19 cellular contexts compared by ENCODE assay signal in genomic region chr11:122714021-122714420, GRCh38. TPM values are rescaled to one million over a fixed set of nuclear protein-coding genes. Genes with fewer than 3 reads are reported as not detected.
DNase-seq lines count a peak whose midpoint lies in the region; ATAC-seq, FAIRE-seq and TF ChIP-seq lines count a peak whose summit lies in the region.
"Had no signal": no experiment of that assay in that cellular context is flagged by ENCODE, and none has a peak within 500 bp of the region (broad histone marks: within the 10 kb centered on the region; RNA-seq: fewer than 3 reads in every experiment).

No MANE protein-coding gene starts in this region.

- TF ChIP-seq CTCF in CD14-positive monocyte (IDR thresholded peaks at IDR 0.05) (no peak), K562 (IDR thresholded peaks at IDR 0.05 in 2 of 3, conservative IDR thresholded peaks at IDR 0.05 in 1 of 3; ENCODE audit: insufficient read depth in 2 of 3, low read depth in 1 of 3, low read length in 3 of 3) (no peak), adrenal gland (IDR thresholded peaks at IDR 0.05) (no peak)

- CTCF ChIA-PET in K562 (lab: Yijun Ruan, JAX; ENCODE audit: low intra/inter-chr PET ratio), result no interaction called here

- peaks cover 0 to 2% (median 0%) of the 10 kb centered on the region in 3 donors for H3K27me3 Mint-ChIP-seq in CD14-positive monocyte (ENCODE audit: low read depth in 3 of 3)
- H3K27me3 Mint-ChIP-seq: activated CD4-positive, alpha-beta T cell treated with anti-CD3 and anti-CD28 coated beads, Interleukin-2, amount 10 ng/mL, durations not matched to agents 7 days and 5 days; stimulated activated naive CD8-positive, alpha-beta T cell treated with anti-CD3 and anti-CD28 coated beads, Interleukin-15, amount 100 ng/mL, for 72 hours had no signal

- no TSS peak for BruUV-seq in K562 (replicated peaks; lab: Mats Ljungman, UMichigan)

- ATAC-seq in GM18907 (IDR thresholded peaks at IDR 0.05; ENCODE audit: unreplicated experiment) (peak; percentile 52), HG02973 (IDR thresholded peaks at IDR 0.05; ENCODE audit: unreplicated experiment) (peak; percentile 41), K562 (no peak)
- ATAC-seq: stimulated activated naive CD8-positive, alpha-beta T cell treated with anti-CD3 and anti-CD28 coated beads, Interleukin-15, amount 100 ng/mL, for 72 hours had no signal

- no peak overlapping the region for H3K9ac ChIP-seq in K562 (ENCODE audit: insufficient read depth in 1 of 2, low read depth in 2 of 2, low read length in 2 of 2)

- no peak for FAIRE-seq in K562 (lab: Jason Lieb, UNC)
- FAIRE-seq: keratinocyte had no signal

- H3K4me1 ChIP-seq in K562 (replicated peaks in 1 of 2; ENCODE audit: control insufficient read depth in 2 of 2, insufficient read depth in 2 of 2, low read length in 2 of 2) (no peaks in the 10 kb centered on the region), adrenal gland (replicated peaks in 1 of 2) (no peaks in the 10 kb centered on the region)

- H3K27ac ChIP-seq in K562 (ENCODE audit: extremely low read depth, low read depth, low read length) (no peak overlapping the region), adrenal gland (peak overlapping the region in 1 of 5 donors; percentile 40)
- H3K27ac ChIP-seq: brain microvascular endothelial cell had no signal

- H3K9me3 Mint-ChIP-seq in CD14-positive monocyte, result peaks cover 0 to 13% (median 5%) of the 10 kb centered on the region in 7 donors
- H3K9me3 Mint-ChIP-seq: activated CD4-positive, alpha-beta T cell treated with anti-CD3 and anti-CD28 coated beads, Interleukin-2, amount 10 ng/mL, durations not matched to agents 7 days and 5 days; stimulated activated naive CD8-positive, alpha-beta T cell treated with anti-CD3 and anti-CD28 coated beads, Interleukin-15, amount 100 ng/mL, for 72 hours had no signal

- H3K27me3 ChIP-seq in K562 (ENCODE audit: control insufficient read depth in 2 of 2, insufficient read depth in 2 of 2, low read length in 2 of 2) (peaks cover 2 to 31% of the 10 kb centered on the region in 2 experiments; a peak in 4 of 5 replicates), adrenal gland (no peaks in the 10 kb centered on the region)
- H3K27me3 ChIP-seq: brain microvascular endothelial cell, Peyer's patch had no signal

- H3K79me2 ChIP-seq in K562 (ENCODE audit: control insufficient read depth, insufficient read depth, low read length), result no peaks in the 10 kb centered on the region

- DNase-seq in CD14-positive monocyte (ENCODE audit: low spot score), result no peak
- DNase-seq in K562 (ENCODE audit: extremely low read depth in 1 of 4, low spot score in 3 of 4), result no peak
- no peak for DNase-seq in glomerular visceral epithelial cell (ENCODE audit: extremely low spot score)
- no peak for DNase-seq in adrenal gland
- no peak for DNase-seq in DMS114 treated with DMSO at 0.1 percent for 48 hours (lab: John Stamatoyannopoulos, UW; ENCODE audit: unreplicated experiment)
- DNase-seq in CD1c-positive myeloid dendritic cell (ENCODE audit: extremely low spot score), result no peak
- DNase-seq: activated CD4-positive, alpha-beta T cell treated with anti-CD3 and anti-CD28 coated beads, Interleukin-2, amount 10 ng/mL, durations not matched to agents 7 days and 5 days; activated effector memory CD4-positive, alpha-beta T cell treated with anti-CD3 and anti-CD28 coated beads, Interleukin-2, amount 50 U/mL, for 16 hours; brain microvascular endothelial cell; foreskin melanocyte; NCI-H1105 treated with DMSO at 0.1 percent for 48 hours; NCI-H446 treated with DMSO at 0.1 percent for 48 hours; Peyer's patch; retina; stimulated activated CD4-positive, alpha-beta T cell treated with anti-CD3 and anti-CD28 coated beads, Interleukin-4, amount 100 ng/mL, for 1 hour had no signal

- peaks cover 87% of the 10 kb centered on the region for H3K4me1 Mint-ChIP-seq in CD14-positive monocyte

- H3K4me2 ChIP-seq in K562 (ENCODE audit: insufficient read depth, low read length), result no peak overlapping the region

- no peak overlapping the region for H3K4me3 Mint-ChIP-seq in CD14-positive monocyte
- H3K4me3 Mint-ChIP-seq: activated CD4-positive, alpha-beta T cell treated with anti-CD3 and anti-CD28 coated beads, Interleukin-2, amount 10 ng/mL, durations not matched to agents 7 days and 5 days; stimulated activated naive CD8-positive, alpha-beta T cell treated with anti-CD3 and anti-CD28 coated beads, Interleukin-15, amount 100 ng/mL, for 72 hours had no signal

- POLR2A ChIA-PET in K562 (lab: Yijun Ruan, JAX), result no interaction called here

- TF ChIP-seq POLR2A in K562 (conservative IDR thresholded peaks at IDR 0.05) (no peak), adrenal gland (IDR thresholded peaks at IDR 0.05) (no peak)

- no peaks in the 10 kb centered on the region for H3K9me1 ChIP-seq in K562 (ENCODE audit: control insufficient read depth, insufficient read depth, low read length)

- TF ChIP-seq EP300 in K562 (IDR thresholded peaks at IDR 0.05; ENCODE audit: low read length), result no peak

- H3K9me3 ChIP-seq in K562 (replicated peaks; ENCODE audit: control insufficient read depth, insufficient read depth, low read depth, low read length) (no peaks in the 10 kb centered on the region), adrenal gland (replicated peaks in 1 of 3) (no peaks in the 10 kb centered on the region)
- H3K9me3 ChIP-seq: Peyer's patch had no signal

- intact Hi-C loops in CD14-positive monocyte (cut with micrococcal nuclease), result loop anchor here (2.0 to 5.0 kb wide), 2 partner anchors 33 kb away; no protein-coding TSS in a partner anchor
- intact Hi-C loops in K562 (cut with micrococcal nuclease), result no loop called here
- intact Hi-C loops in adrenal gland (cut with DNase I), result no loop called here

- 0% methylated on average over 5 of the region's 5 CpGs for WGBS in K562 (ENCODE audit: insufficient coverage, low coverage, missing lambda C conversion rate)
- WGBS in adrenal gland, 4 donors, result 70 to 87% (median 81%) methylated on average over 5 of the region's 5 CpGs

- no peaks in the 10 kb centered on the region for H3K36me3 ChIP-seq in K562 (ENCODE audit: control insufficient read depth, insufficient read depth, low read length)
- H3K36me3 ChIP-seq in adrenal gland (replicated peaks in 1 of 2), result no peaks in the 10 kb centered on the region
- H3K36me3 ChIP-seq: brain microvascular endothelial cell, Peyer's patch had no signal

- H3K4me3 ChIP-seq in K562 (no peak overlapping the region), adrenal gland (no peak overlapping the region)
- H3K4me3 ChIP-seq: Peyer's patch had no signal

- in situ Hi-C loops in K562 (cut with MboI), result no loop called here

- no peak overlapping the region for H2AFZ ChIP-seq in K562 (ENCODE audit: low read depth, low read length)

- no peaks in the 10 kb centered on the region for H4K20me1 ChIP-seq in K562 (replicated peaks; ENCODE audit: control insufficient read depth, insufficient read depth, low read length)

- TF ChIP-seq RAD21 in K562 (CRISPR knock-in tag; conservative IDR thresholded peaks at IDR 0.05 in 1 of 2, IDR thresholded peaks at IDR 0.05 in 1 of 2), result no peak

- peak overlapping the region; percentile 93 to 98 (median 97) for H3K27ac Mint-ChIP-seq in CD14-positive monocyte
- H3K27ac Mint-ChIP-seq: activated CD4-positive, alpha-beta T cell treated with anti-CD3 and anti-CD28 coated beads, Interleukin-2, amount 10 ng/mL, durations not matched to agents 7 days and 5 days had no signal

- H3K36me3 Mint-ChIP-seq in CD14-positive monocyte, result peaks cover 6 to 9% of the 10 kb centered on the region in 2 donors

TF ChIP-seq in K562, 482 proteins besides CTCF, POLR2A, EP300 and RAD21:
- TF ChIP-seq TBL1XR1 (IDR thresholded peaks at IDR 0.05; ENCODE audit: low read length in 2 of 2) (no peak), RBBP5 (IDR thresholded peaks at IDR 0.05; ENCODE audit: borderline replicate concordance, insufficient read depth, low read length, poor library complexity, severe bottlenecking) (no peak), RBM25 (IDR thresholded peaks at IDR 0.05; ENCODE audit: low read depth, low read length, severe bottlenecking) (peak; percentile 22), KDM4B (IDR thresholded peaks at IDR 0.05; ENCODE audit: borderline replicate concordance in 2 of 2, low read depth in 1 of 2) (no peak)
TF ChIP-seq in K562: peak in this region for 1.

RNA-seq across cellular contexts. Expression of gene UBASH3B, which starts 58.5 kb away (rescaled TPM):
- polyA plus RNA-seq in CD14-positive monocyte (1 to 10 TPM; 3.3 to 7.1 TPM), K562 (2011; rRNA removed) (0.08 TPM in 1 of 2 replicates, not detected in the other), K562 (2014; fragmentation: Illumina TruSeq; extraction: Trizol) (0.13 TPM in 1 of 2 replicates, not detected in the other), K562 (2014; fragmentation: Nextera tagmentation; extraction: Ambion mirVana) (under 1 TPM; 0.01 to 0.06 TPM), K562 (2014; rRNA removed) (not detected in 2 replicates), adrenal gland (1 to 10 TPM in 2 of 3 donors, under 1 TPM in 1; 0.57 to 4.0 (median 1.4) TPM)
- not detected in 2 replicates for total RNA-seq in K562 (2011; cell fraction: chromatin; rRNA removed; ENCODE audit: low replicate concordance)
- 1.0 TPM in 1 of 2 replicates, not detected in the other for total RNA-seq in K562 (2011; cell fraction: nucleolus; rRNA removed)
- total RNA-seq in K562 (2011; cell fraction: nucleoplasm; rRNA removed), result not detected in 2 replicates
- total RNA-seq in K562 (2014; rRNA removed) (0.16 TPM in 1 of 2 replicates, not detected in the other), K562 (2014; rRNA removed; fragmentation: Illumina TruSeq; extraction: Trizol) (0.04 TPM in 1 of 2 replicates, not detected in the other), K562 (2015; rRNA removed; fragmentation: Illumina TruSeq; extraction: Trizol) (0.11 TPM in 1 of 2 replicates, not detected in the other), K562 (2021) (0.31 and 0.40 TPM in 2 replicates), adrenal gland (10 to 100 TPM in 4 of 8 donors, 1 to 10 TPM in 4; 4.5 to 21.5 (median 8.2) TPM)
- polyA plus RNA-seq in K562 (2011; cell fraction: cytosol; rRNA removed), result 0.01 and 0.25 TPM in 2 replicates
- 0.21 TPM in 1 of 2 replicates, not detected in the other for polyA plus RNA-seq in K562 (2011; cell fraction: nucleus; rRNA removed)
- polyA plus RNA-seq in K562 (2012), result 0.03 and 0.05 TPM in 2 replicates
- polyA minus RNA-seq in K562 (2011; rRNA and poly(A)+ RNA removed), result 0.09 and 0.28 TPM in 2 replicates
- polyA minus RNA-seq in K562 (2011; cell fraction: cytosol; rRNA and poly(A)+ RNA removed), result 0.38 TPM in 1 of 2 replicates, not detected in the other
- polyA minus RNA-seq in K562 (2011; cell fraction: nucleus; rRNA and poly(A)+ RNA removed), result not detected in 2 replicates

Comparison
In these comparisons a context has a peak if more than half of its experiments do, and no peak if none do; other contexts are left out.
1. intact Hi-C loops: an anchor here in CD14-positive monocyte (2.0 to 5.0 kb wide); none called in K562 and adrenal gland.